8 cellular contexts compared by ENCODE assay signal in the genomic region with DNA sequence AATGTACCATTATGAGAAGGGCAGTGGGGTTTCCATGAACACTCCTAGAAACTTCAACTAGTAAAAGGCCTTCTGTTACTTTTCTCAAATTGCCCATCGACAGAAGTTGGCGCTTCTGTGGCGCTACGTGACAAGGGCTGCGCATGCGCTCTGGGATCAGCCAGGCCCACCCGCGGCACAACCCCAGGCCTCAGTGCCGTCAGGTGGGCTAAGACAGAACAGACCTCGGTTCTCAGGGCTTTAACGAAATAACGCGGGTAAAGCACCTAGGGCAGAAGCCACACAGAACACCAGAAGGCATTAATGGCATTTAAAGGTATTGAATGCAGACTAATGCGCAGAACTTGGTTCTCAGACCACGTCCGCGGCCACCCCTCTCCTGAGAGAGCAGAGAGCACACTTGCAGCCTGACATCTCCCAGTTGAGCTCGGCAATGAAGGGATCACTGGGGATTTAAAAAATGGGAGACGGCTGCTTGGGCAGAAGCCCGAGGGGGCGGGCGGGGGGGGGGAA.
DNase-seq lines count a peak whose midpoint lies in the region; ATAC-seq, FAIRE-seq and TF ChIP-seq lines count a peak whose summit lies in the region.

No MANE protein-coding gene starts in this region.

- peak overlapping the region; percentile 65 for H3K27ac ChIP-seq in GM12878 (ENCODE audit: control insufficient read depth, insufficient read depth)
- H3K27ac ChIP-seq in sigmoid colon = peak overlapping the region; percentile 91 to 96 (median 94)

- H3K4me3 ChIP-seq in GM12878 (peak overlapping the region; percentile 86; the same call in 1 of the 2 replicates), sigmoid colon (peak overlapping the region; percentile 59 to 72 (median 66))

- TF ChIP-seq CTCF in GM12878 (IDR thresholded peaks at IDR 0.05 in 2 of 3, conservative IDR thresholded peaks at IDR 0.05 in 1 of 3; ENCODE audit: control insufficient read depth in 2 of 3, extremely low read depth in 1 of 3, insufficient read depth in 1 of 3, low read depth in 3 of 3, low read length in 3 of 3) = no peak
- TF ChIP-seq CTCF in sigmoid colon (IDR thresholded peaks at IDR 0.05) = no peak

- POLR2A ChIA-PET in HEK293T (lab: Yijun Ruan, JAX) = no interaction called here
- POLR2A ChIA-PET in GM12878 (lab: Charles Lee) = interaction anchor here (0.7 to 1.6 kb wide), 2 partner anchors 21 to 66 kb away, joined by 3 to 6 read pairs; no protein-coding TSS in a partner anchor

- TF ChIP-seq RAD21 in GM12878 (IDR thresholded peaks at IDR 0.05; ENCODE audit: insufficient read depth, low read depth, low read length) = no peak

- H2AFZ ChIP-seq in GM12878 (ENCODE audit: control insufficient read depth, low read depth, low read length) = peak overlapping the region; percentile 95

- H3K79me2 ChIP-seq in GM12878 (ENCODE audit: control insufficient read depth, insufficient read depth, low read length) = no peaks in the 10 kb centered on the region

- TF ChIP-seq POLR2A in GM12878 (IDR thresholded peaks at IDR 0.05; ENCODE audit: low read depth, low read length) (no peak), sigmoid colon (IDR thresholded peaks at IDR 0.05) (no peak)

- no TSS peak for BruUV-seq in GM12878 (replicated peaks; lab: Mats Ljungman, UMichigan)

- in situ Hi-C loops in GM12878 (cut with MboI) = no loop called here

- whole genome bisulfite sequencing in GM12878 (ENCODE audit: insufficient coverage, insufficient replicate concordance, low lambda C conversion rate, missing lambda C conversion rate) = 1% methylated on average over 21 of the region's 22 CpGs
- 0 to 1% methylated on average over 22 of the region's 22 CpGs for WGBS in sigmoid colon, 2 donors

- SMC1A ChIA-PET in GM12878 (lab: Charles Lee; ENCODE audit: uncharacterized antibody, unreplicated experiment) = interaction anchor here (1.4 to 3.1 kb wide), 4 partner anchors 9 to 98 kb away, joined by 3 to 24 read pairs (median 8); a partner anchor contains a TSS

- FAIRE-seq in GM12878 (lab: Jason Lieb, UNC) = peak; percentile 35

- H3K9me3 ChIP-seq in GM12878 (replicated peaks; ENCODE audit: control insufficient read depth, insufficient read depth, low read length) = no peaks in the 10 kb centered on the region; the same call in 1 of the 3 replicates
- H3K9me3 ChIP-seq in sigmoid colon = no peaks in the 10 kb centered on the region

- H3K9ac ChIP-seq in GM12878 (ENCODE audit: control insufficient read depth, insufficient read depth, low read length) = peak overlapping the region; percentile 91; the same call in 1 of the 2 replicates

- RAD21 ChIA-PET in GM12878 (lab: Charles Lee; ENCODE audit: unreplicated experiment) = interaction anchor here (0.8 to 2.1 kb wide), 7 partner anchors 10 to 794 kb away, joined by 3 to 23 read pairs (median 8); a partner anchor contains a TSS

- H3K4me1 ChIP-seq in GM12878 (ENCODE audit: control insufficient read depth, insufficient read depth, low read length) = no peaks in the 10 kb centered on the region
- peaks cover 0 to 4% (median 0%) of the 10 kb centered on the region in 4 donors for H3K4me1 ChIP-seq in sigmoid colon

- ATAC-seq in GM12878 = peak; percentile 36

- H3K36me3 ChIP-seq in GM12878 (ENCODE audit: control insufficient read depth in 2 of 2, insufficient read depth in 2 of 2, low read length in 1 of 2) (no peaks in the 10 kb centered on the region), sigmoid colon (no peaks in the 10 kb centered on the region)

- intact Hi-C loops in GM12878 (cut with micrococcal nuclease; ENCODE audit: unreplicated experiment) (no loop called here), sigmoid colon (cut with DNase I) (loop anchor here (5.0 to 10.0 kb wide), 2 partner anchors 69 to 96 kb away; a partner anchor contains a TSS)

- DNase-seq in GM03348 (ENCODE audit: low spot score) = peak; percentile 78
- DNase-seq in HEK293T (ENCODE audit: extremely low spot score) = peak; percentile 14
- peak; percentile 40 for DNase-seq in NCI-H1105 (lab: John Stamatoyannopoulos, UW)
- DNase-seq in T-helper 9 cell = peak; percentile 66
- DNase-seq in GM12878 (ENCODE audit: low read depth, low spot score) = no peak
- DNase-seq in iPS DF 19.7 (ENCODE audit: low read depth, low spot score) = peak; percentile 15
- peak; percentile 87 for DNase-seq in sigmoid colon
- no peak for DNase-seq in MV-4-11 (lab: John Stamatoyannopoulos, UW)

- H3K27me3 ChIP-seq in GM12878 (replicated peaks in 1 of 2; ENCODE audit: control insufficient read depth in 2 of 2, insufficient read depth in 2 of 2, low read length in 1 of 2) (no peaks in the 10 kb centered on the region), sigmoid colon (no peaks in the 10 kb centered on the region)

- peak overlapping the region; percentile 87 for H3K4me2 ChIP-seq in GM12878 (ENCODE audit: control insufficient read depth, insufficient read depth)

- 0 out of 4 replicates have a peak, but pooled peaks of 1 of the 2 experiments have one; percentile 6 for TF ChIP-seq EP300 in GM12878 (IDR thresholded peaks at IDR 0.05; ENCODE audit: borderline replicate concordance in 1 of 2, control insufficient read depth in 1 of 2, low read depth in 2 of 2, low read length in 2 of 2)
- TF ChIP-seq EP300 in sigmoid colon (IDR thresholded peaks at IDR 0.05) = no peak

- CTCF ChIA-PET in HEK293T (lab: Yijun Ruan, JAX) = no interaction called here
- CTCF ChIA-PET in GM12878 (lab: Yijun Ruan, JAX) = interaction anchor here (1.2 to 2.5 kb wide), 5 partner anchors 16 to 97 kb away, joined by 3 to 17 read pairs (median 9); a partner anchor contains a TSS

- no peaks in the 10 kb centered on the region for H4K20me1 ChIP-seq in GM12878 (ENCODE audit: control insufficient read depth, insufficient read depth)

TF ChIP-seq in HEK293T, 16 proteins besides CTCF, POLR2A, EP300 and RAD21:
- no peak for TF ChIP-seq SP1 (IDR thresholded peaks at IDR 0.05)

TF ChIP-seq in GM12878, 131 proteins besides CTCF, POLR2A, EP300 and RAD21 (continues in another document):
- TF ChIP-seq NRF1 (conservative IDR thresholded peaks at IDR 0.05; ENCODE audit: low read depth, low read length) (peak; percentile 56), SREBF1 (IDR thresholded peaks at IDR 0.05; ENCODE audit: low read length) (no peak), SMARCA5 (IDR thresholded peaks at IDR 0.05) (0 out of 2 replicates have a peak, but pooled peaks have one; percentile 4), ZNF24 (IDR thresholded peaks at IDR 0.05) (no peak), CREM (IDR thresholded peaks at IDR 0.05; ENCODE audit: low read depth) (0 out of 2 replicates have a peak, but pooled peaks have one; percentile 11), CBFB (IDR thresholded peaks at IDR 0.05; ENCODE audit: low read depth) (0 out of 2 replicates have a peak, but pooled peaks have one; percentile 1)
- TF ChIP-seq, protein P1, sequence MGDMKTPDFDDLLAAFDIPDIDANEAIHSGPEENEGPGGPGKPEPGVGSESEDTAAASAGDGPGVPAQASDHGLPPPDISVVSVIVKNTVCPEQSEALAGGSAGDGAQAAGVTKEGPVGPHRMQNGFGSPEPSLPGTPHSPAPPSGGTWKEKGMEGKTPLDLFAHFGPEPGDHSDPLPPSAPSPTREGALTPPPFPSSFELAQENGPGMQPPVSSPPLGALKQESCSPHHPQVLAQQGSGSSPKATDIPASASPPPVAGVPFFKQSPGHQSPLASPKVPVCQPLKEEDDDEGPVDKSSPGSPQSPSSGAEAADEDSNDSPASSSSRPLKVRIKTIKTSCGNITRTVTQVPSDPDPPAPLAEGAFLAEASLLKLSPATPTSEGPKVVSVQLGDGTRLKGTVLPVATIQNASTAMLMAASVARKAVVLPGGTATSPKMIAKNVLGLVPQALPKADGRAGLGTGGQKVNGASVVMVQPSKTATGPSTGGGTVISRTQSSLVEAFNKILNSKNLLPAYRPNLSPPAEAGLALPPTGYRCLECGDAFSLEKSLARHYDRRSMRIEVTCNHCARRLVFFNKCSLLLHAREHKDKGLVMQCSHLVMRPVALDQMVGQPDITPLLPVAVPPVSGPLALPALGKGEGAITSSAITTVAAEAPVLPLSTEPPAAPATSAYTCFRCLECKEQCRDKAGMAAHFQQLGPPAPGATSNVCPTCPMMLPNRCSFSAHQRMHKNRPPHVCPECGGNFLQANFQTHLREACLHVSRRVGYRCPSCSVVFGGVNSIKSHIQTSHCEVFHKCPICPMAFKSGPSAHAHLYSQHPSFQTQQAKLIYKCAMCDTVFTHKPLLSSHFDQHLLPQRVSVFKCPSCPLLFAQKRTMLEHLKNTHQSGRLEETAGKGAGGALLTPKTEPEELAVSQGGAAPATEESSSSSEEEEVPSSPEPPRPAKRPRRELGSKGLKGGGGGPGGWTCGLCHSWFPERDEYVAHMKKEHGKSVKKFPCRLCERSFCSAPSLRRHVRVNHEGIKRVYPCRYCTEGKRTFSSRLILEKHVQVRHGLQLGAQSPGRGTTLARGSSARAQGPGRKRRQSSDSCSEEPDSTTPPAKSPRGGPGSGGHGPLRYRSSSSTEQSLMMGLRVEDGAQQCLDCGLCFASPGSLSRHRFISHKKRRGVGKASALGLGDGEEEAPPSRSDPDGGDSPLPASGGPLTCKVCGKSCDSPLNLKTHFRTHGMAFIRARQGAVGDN (IDR thresholded peaks at IDR 0.05) = peak; percentile 84
- TF ChIP-seq, protein P2, sequence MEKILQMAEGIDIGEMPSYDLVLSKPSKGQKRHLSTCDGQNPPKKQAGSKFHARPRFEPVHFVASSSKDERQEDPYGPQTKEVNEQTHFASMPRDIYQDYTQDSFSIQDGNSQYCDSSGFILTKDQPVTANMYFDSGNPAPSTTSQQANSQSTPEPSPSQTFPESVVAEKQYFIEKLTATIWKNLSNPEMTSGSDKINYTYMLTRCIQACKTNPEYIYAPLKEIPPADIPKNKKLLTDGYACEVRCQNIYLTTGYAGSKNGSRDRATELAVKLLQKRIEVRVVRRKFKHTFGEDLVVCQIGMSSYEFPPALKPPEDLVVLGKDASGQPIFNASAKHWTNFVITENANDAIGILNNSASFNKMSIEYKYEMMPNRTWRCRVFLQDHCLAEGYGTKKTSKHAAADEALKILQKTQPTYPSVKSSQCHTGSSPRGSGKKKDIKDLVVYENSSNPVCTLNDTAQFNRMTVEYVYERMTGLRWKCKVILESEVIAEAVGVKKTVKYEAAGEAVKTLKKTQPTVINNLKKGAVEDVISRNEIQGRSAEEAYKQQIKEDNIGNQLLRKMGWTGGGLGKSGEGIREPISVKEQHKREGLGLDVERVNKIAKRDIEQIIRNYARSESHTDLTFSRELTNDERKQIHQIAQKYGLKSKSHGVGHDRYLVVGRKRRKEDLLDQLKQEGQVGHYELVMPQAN (conservative IDR thresholded peaks at IDR 0.05) = 0 out of 2 replicates have a peak, but pooled peaks have one; percentile 19

Comparison
In these comparisons a context has a peak if more than half of its experiments do, and no peak if none do; other contexts are left out.
1. DNase-seq: peak in GM03348 (single experiment), HEK293T (single experiment), NCI-H1105 (single experiment), T-helper 9 cell (single experiment), iPS DF 19.7 (single experiment) and sigmoid colon (single experiment); none in GM12878 (single experiment) and MV-4-11 (single experiment).